In the genomic region with DNA sequence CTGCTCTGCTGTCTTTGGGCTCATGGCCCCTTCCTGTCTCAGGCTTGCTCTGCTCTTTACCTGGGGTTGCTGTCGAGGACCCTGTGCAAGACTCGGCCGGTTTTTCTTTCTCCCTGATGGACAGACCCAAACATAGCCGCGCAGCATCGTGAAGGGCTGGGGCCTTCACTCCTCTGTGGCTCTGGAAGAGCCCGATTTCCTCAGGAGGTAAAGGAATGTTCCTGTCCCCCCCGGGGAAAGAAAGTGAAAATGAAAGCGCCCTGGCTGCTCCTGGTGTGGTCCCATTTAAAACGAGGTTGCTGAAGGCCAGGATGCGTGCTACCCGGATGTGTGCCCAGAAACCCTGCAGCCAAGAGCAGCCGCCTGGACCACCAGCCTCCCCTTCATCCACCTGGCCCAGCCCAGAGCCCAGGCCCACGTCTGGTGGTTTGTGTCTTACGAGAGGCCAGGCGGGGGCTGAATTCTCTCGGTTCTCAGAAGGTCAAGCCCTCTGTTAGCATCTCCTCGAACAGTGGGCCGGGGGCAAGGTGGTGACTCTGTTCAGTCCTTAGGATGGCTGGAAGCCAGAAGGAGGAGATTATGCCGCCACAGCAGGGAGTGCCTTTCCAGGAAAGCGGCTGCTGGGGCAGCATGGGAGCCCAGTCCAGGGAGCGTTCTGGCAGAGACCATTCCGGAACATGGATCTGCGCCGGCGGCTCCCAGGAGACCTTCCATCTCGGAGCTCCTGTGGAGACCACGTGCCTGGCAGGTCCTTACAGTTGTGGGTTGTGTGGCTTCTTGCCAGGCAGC, we compare ENCODE assay signal across 1 cellular context.
TF ChIP-seq lines count a peak whose summit lies in the region.

No MANE protein-coding gene starts in this region.

TF ChIP-seq in A549, 52 proteins besides CTCF, POLR2A, EP300 and RAD21 (continued from another document):
- TF ChIP-seq, protein P1, sequence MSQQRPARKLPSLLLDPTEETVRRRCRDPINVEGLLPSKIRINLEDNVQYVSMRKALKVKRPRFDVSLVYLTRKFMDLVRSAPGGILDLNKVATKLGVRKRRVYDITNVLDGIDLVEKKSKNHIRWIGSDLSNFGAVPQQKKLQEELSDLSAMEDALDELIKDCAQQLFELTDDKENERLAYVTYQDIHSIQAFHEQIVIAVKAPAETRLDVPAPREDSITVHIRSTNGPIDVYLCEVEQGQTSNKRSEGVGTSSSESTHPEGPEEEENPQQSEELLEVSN (IDR thresholded peaks at IDR 0.05; ENCODE audit: borderline replicate concordance, low read depth), result no peak
- TF ChIP-seq EHMT2 (IDR thresholded peaks at IDR 0.05; ENCODE audit: low read depth) (no peak), CBX8 (IDR thresholded peaks at IDR 0.05) (no peak), MAFK (IDR thresholded peaks at IDR 0.05; ENCODE audit: partially characterized antibody) (no peak), NPAS2 (CRISPR knock-in tag; IDR thresholded peaks at IDR 0.05; ENCODE audit: borderline replicate concordance) (no peak), SMC3 (IDR thresholded peaks at IDR 0.05) (no peak), ZFP36 (IDR thresholded peaks at IDR 0.05; ENCODE audit: borderline replicate concordance, partially characterized antibody) (no peak)
